Comparison of ENCODE assay signal across 12 cellular contexts in the genomic region with DNA sequence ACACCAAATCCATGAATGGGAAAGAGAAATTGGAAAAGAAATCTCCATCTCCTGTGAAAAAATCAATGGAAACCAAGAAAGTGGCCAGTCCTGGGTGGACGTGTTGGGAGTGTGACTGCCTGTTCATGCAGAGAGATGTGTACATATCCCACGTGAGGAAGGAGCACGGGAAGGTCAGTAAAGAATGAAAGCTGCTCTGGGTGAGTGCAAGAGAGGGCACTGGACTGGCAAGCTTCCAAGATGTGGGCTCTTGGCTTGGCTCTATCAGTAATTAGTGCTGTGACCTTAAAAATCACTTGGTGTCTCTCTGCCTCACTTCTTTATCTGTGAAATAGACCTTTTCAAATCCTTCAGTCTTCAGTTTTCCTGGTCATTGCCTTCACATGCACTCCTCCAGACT.
A peak's percentile ranks its signal among the peaks of the same experiment; 100 is the strongest.
DNase-seq lines count a peak whose midpoint lies in the region; ATAC-seq, FAIRE-seq and TF ChIP-seq lines count a peak whose summit lies in the region.
"Had no signal": no experiment of that assay in that cellular context is flagged by ENCODE, and none has a peak within 500 bp of the region (broad histone marks: within the 10 kb centered on the region; RNA-seq: fewer than 3 reads in every experiment).

No MANE protein-coding gene starts in this region.

- TF ChIP-seq CTCF in astrocyte (IDR thresholded peaks at IDR 0.05; ENCODE audit: insufficient read depth, low read depth, low read length), result no peak

- H3K9me3 ChIP-seq in astrocyte (ENCODE audit: insufficient read depth, low read depth, low read length), result no peaks in the 10 kb centered on the region

- no peaks in the 10 kb centered on the region for H3K27me3 Mint-ChIP-seq in astrocyte (ENCODE audit: low read depth, unreplicated experiment)
- H3K27me3 Mint-ChIP-seq: B cell had no signal

- peaks cover 7% of the 10 kb centered on the region for H3K4me1 ChIP-seq in astrocyte (ENCODE audit: insufficient read depth, low read length)

- H3K27me3 ChIP-seq in astrocyte (ENCODE audit: insufficient read depth, low read length), result no peaks in the 10 kb centered on the region

- DNase-seq in DMS153 (lab: John Stamatoyannopoulos, UW) (peak; percentile 40), NCI-H2029 treated with DMSO at 0.1 percent for 48 hours (lab: John Stamatoyannopoulos, UW) (peak; percentile 45), astrocyte (ENCODE audit: low read depth) (no peak), mucosa of gallbladder (ENCODE audit: low spot score) (peak; percentile 88), HK-2 (ENCODE audit: unreplicated experiment) (no peak), left colon (no peak)
- DNase-seq: activated CD4-positive, alpha-beta memory T cell treated with anti-CD3 and anti-CD28 coated beads, Interleukin-2, amount 10 ng/mL, durations not matched to agents 7 days and 5 days; SIG-M5; stimulated activated naive CD8-positive, alpha-beta T cell treated with anti-CD3 and anti-CD28 coated beads, Interleukin-15, Interleukin-2, amounts not matched to agents 100 U/mL and 50 U/mL, for 24 hours had no signal

- peaks cover 22% of the 10 kb centered on the region for H3K36me3 ChIP-seq in astrocyte (ENCODE audit: insufficient read depth, low read length)

- H4K20me1 ChIP-seq in astrocyte (ENCODE audit: insufficient read depth, low read length), result peaks cover 6% of the 10 kb centered on the region

- H3K4me1 Mint-ChIP-seq in astrocyte (ENCODE audit: low read depth, unreplicated experiment), result peaks cover 30% of the 10 kb centered on the region
- H3K4me1 Mint-ChIP-seq: activated CD4-positive, alpha-beta memory T cell treated with anti-CD3 and anti-CD28 coated beads, Interleukin-2, amount 10 ng/mL, durations not matched to agents 7 days and 5 days had no signal

- no peak overlapping the region for H3K9ac ChIP-seq in astrocyte (ENCODE audit: low read length)

- H3K36me3 Mint-ChIP-seq in astrocyte (ENCODE audit: low read depth, unreplicated experiment), result peaks cover 22% of the 10 kb centered on the region

- ATAC-seq in GM18511 (IDR thresholded peaks at IDR 0.05; ENCODE audit: unreplicated experiment) (no peak), GM21526 (IDR thresholded peaks at IDR 0.05; ENCODE audit: low FRiP score, unreplicated experiment) (no peak), left colon (no peak)
- ATAC-seq: stimulated activated naive CD8-positive, alpha-beta T cell treated with anti-CD3 and anti-CD28 coated beads, Interleukin-15, Interleukin-2, amounts not matched to agents 100 U/mL and 50 U/mL, for 24 hours had no signal

- H3K4me3 ChIP-seq in astrocyte (ENCODE audit: insufficient read depth, low read depth, low read length), result no peak overlapping the region

- no peak overlapping the region for H3K27ac ChIP-seq in astrocyte (ENCODE audit: low read depth, low read length)

- no peak overlapping the region for H3K4me3 Mint-ChIP-seq in astrocyte (ENCODE audit: unreplicated experiment)
- H3K4me3 Mint-ChIP-seq: activated CD4-positive, alpha-beta memory T cell treated with anti-CD3 and anti-CD28 coated beads, Interleukin-2, amount 10 ng/mL, durations not matched to agents 7 days and 5 days; B cell had no signal

- H2AFZ ChIP-seq in astrocyte (ENCODE audit: low read depth, low read length), result no peak overlapping the region

- no peak overlapping the region for H3K4me2 ChIP-seq in astrocyte (ENCODE audit: low read length)

- peak overlapping the region; percentile 13 for H3K27ac Mint-ChIP-seq in astrocyte (ENCODE audit: unreplicated experiment)
- H3K27ac Mint-ChIP-seq: activated CD4-positive, alpha-beta memory T cell treated with anti-CD3 and anti-CD28 coated beads, Interleukin-2, amount 10 ng/mL, durations not matched to agents 7 days and 5 days; B cell had no signal

- no peak for FAIRE-seq in astrocyte (lab: Jason Lieb, UNC)

- H3K9me3 Mint-ChIP-seq in astrocyte (ENCODE audit: unreplicated experiment), result no peaks in the 10 kb centered on the region
- H3K9me3 Mint-ChIP-seq: activated CD4-positive, alpha-beta memory T cell treated with anti-CD3 and anti-CD28 coated beads, Interleukin-2, amount 10 ng/mL, durations not matched to agents 7 days and 5 days had no signal

- H3K79me2 ChIP-seq in astrocyte (ENCODE audit: insufficient read depth, low read length), result peaks cover 6% of the 10 kb centered on the region

- intact Hi-C loops in left colon (cut with DNase I, micrococcal nuclease), result no loop called here

Comparison
In these comparisons a context has a peak if more than half of its experiments do, and no peak if none do; other contexts are left out.
1. DNase-seq: peak in DMS153 (single experiment), NCI-H2029 treated with DMSO at 0.1 percent for 48 hours (single experiment) and mucosa of gallbladder (single experiment); none in astrocyte (single experiment), HK-2 (single experiment) and left colon (0 of 2).